Comparison of ENCODE assay signal across 12 cellular contexts in genomic region chr10:130021373-130021950, GRCh38. TPM values are rescaled to one million over a fixed set of nuclear protein-coding genes. Genes with fewer than 3 reads are reported as not detected.
DNase-seq lines count a peak whose midpoint lies in the region; ATAC-seq and TF ChIP-seq lines count a peak whose summit lies in the region.
"Had no signal": no experiment of that assay in that cellular context is flagged by ENCODE, and none has a peak within 500 bp of the region (broad histone marks: within the 10 kb centered on the region; RNA-seq: fewer than 3 reads in every experiment).

No MANE protein-coding gene starts in this region.

- TF ChIP-seq CTCF in AG04449 (IDR thresholded peaks at IDR 0.05; ENCODE audit: insufficient read depth, low read length, missing control alignments) = no peak

- peaks cover 28% of the 10 kb centered on the region for H3K4me1 ChIP-seq in SJCRH30

- no peaks in the 10 kb centered on the region for H3K9me3 ChIP-seq in SJCRH30 (replicated peaks)

- H3K27me3 ChIP-seq in SJCRH30 = no peaks in the 10 kb centered on the region

- POLR2A ChIA-PET in AG04449 (lab: Yijun Ruan, JAX) = interaction anchor here (0.5 to 1.5 kb wide), 6 partner anchors 12 to 133 kb away, joined by 3 to 7 read pairs (median 4); partner anchors contain the start of gene C10orf143

- intact Hi-C loops in left cardiac atrium (cut with DNase I) = no loop called here

- H3K36me3 ChIP-seq in SJCRH30 = no peaks in the 10 kb centered on the region

- CTCF ChIA-PET in AG04449 (lab: Yijun Ruan, JAX) = interaction anchor here (0.9 to 2.4 kb wide), 4 partner anchors 21 to 106 kb away, joined by 3 to 8 read pairs (median 3); partner anchors contain the start of gene C10orf143

- H3K4me3 ChIP-seq in AG04449 (ENCODE audit: low read depth, low read length) (peak overlapping the region; percentile 27; the same call in 1 of the 2 replicates), SJCRH30 (no peak overlapping the region)
- H3K4me3 ChIP-seq: dorsolateral prefrontal cortex had no signal

- peak; percentile 78 to 85 for ATAC-seq in left cardiac atrium
- no peak for ATAC-seq in HG02798 (IDR thresholded peaks at IDR 0.05; ENCODE audit: poor library complexity, unreplicated experiment)
- ATAC-seq in HG03135 (IDR thresholded peaks at IDR 0.05; ENCODE audit: unreplicated experiment) = no peak
- ATAC-seq: naive thymus-derived CD8-positive, alpha-beta T cell had no signal

- DNase-seq in AG04449 (ENCODE audit: low read depth, low spot score) (peak; percentile 90), GM03348 (ENCODE audit: low spot score) (peak; percentile 91), SJCRH30 (no peak), left cardiac atrium (no peak), NCI-H1417 (lab: John Stamatoyannopoulos, UW) (no peak), GM19238 (ENCODE audit: insufficient read length, low spot score) (no peak)
- DNase-seq: dorsolateral prefrontal cortex; naive thymus-derived CD8-positive, alpha-beta T cell; NCI-H146; stimulated activated CD4-positive, alpha-beta T cell treated with anti-CD3 and anti-CD28 coated beads, Interleukin-2, amount 100 ng/mL, for 48 hours had no signal

- peak overlapping the region; percentile 93 for H3K27ac ChIP-seq in SJCRH30
- H3K27ac ChIP-seq: dorsolateral prefrontal cortex had no signal

RNA-seq across cellular contexts. Expression of gene EBF3, which starts 57.4 kb away (rescaled TPM):
- 13.1 and 13.2 TPM in 2 replicates for total RNA-seq in SJCRH30 (2014; rRNA removed; shearing (Covaris generic))
- total RNA-seq in left cardiac atrium = 10 to 100 TPM in 1 of 2 donors, 1 to 10 TPM in 1; 6.0 to 10.1 TPM
- total RNA-seq: naive thymus-derived CD8-positive, alpha-beta T cell had no signal

Comparison
In these comparisons a context has a peak if more than half of its experiments do, and no peak if none do; other contexts are left out.
1. DNase-seq: peak in AG04449 (single experiment) and GM03348 (single experiment); none in SJCRH30 (0 of 2), left cardiac atrium (single experiment), NCI-H1417 (0 of 3) and GM19238 (single experiment).
2. ATAC-seq: peak in left cardiac atrium (2 of 2); none in HG02798 (single experiment) and HG03135 (single experiment).